ENCODE assay signal across 10 cellular contexts in the genomic region with DNA sequence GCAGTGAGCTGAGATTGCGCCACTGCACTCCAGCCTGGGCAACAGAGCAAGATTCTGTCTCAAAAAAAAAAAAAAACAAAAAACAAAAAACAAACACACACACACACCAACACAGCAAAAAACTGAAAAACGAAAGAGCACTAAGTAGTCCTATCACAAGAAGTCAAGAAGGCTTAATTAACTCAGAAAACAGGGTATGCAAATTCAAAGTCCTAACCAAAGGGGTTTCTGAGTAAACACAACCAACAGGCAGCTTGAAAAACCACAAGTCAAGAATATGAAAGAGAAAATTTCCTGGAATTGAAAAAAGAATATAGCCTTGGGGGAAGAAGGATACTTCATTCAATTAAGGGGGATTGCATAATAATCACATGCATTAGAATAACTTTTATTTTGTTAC. TPM values are rescaled to one million over a fixed set of nuclear protein-coding genes. Genes with fewer than 3 reads are reported as not detected.
DNase-seq lines count a peak whose midpoint lies in the region; ATAC-seq and TF ChIP-seq lines count a peak whose summit lies in the region.
"Had no signal": no experiment of that assay in that cellular context is flagged by ENCODE, and none has a peak within 500 bp of the region (broad histone marks: within the 10 kb centered on the region; RNA-seq: fewer than 3 reads in every experiment).

No MANE protein-coding gene starts in this region.

- H3K36me3 Mint-ChIP-seq in activated T-cell treated with anti-CD3 and anti-CD28 coated beads, Interleukin-2, amount 50 U/mL, for 72 hours (ENCODE audit: insufficient read depth in 2 of 2): no peaks in the 10 kb centered on the region
- peaks cover 3% of the 10 kb centered on the region for H3K36me3 Mint-ChIP-seq in activated T-cell treated with anti-CD3 and anti-CD28 coated beads, Interleukin-2, amount 50 U/mL, for 24 hours (ENCODE audit: low read depth)

- 79 to 82% methylated on average over 2 of the region's 2 CpGs for WGBS in body of pancreas, 2 donors

- DNase-seq in activated T-cell treated with anti-CD3 and anti-CD28 coated beads, Interleukin-2, amount 50 U/mL, for 72 hours: no peak
- no peak for DNase-seq in activated T-cell treated with anti-CD3 and anti-CD28 coated beads, Interleukin-2, amount 50 U/mL, for 24 hours
- DNase-seq in renal cortical epithelial cell (ENCODE audit: low read depth) (peak; percentile 30), sciatic nerve (ENCODE audit: low spot score) (no peak), Peyer's patch (no peak), body of pancreas (no peak)
- DNase-seq: amygdala, NCI-H1930 had no signal

- no peak for TF ChIP-seq CTCF in Peyer's patch (IDR thresholded peaks at IDR 0.05)
- no peak for TF ChIP-seq CTCF in body of pancreas (IDR thresholded peaks at IDR 0.05)

- H3K4me1 Mint-ChIP-seq in activated T-cell treated with anti-CD3 and anti-CD28 coated beads, Interleukin-2, amount 50 U/mL, for 72 hours (ENCODE audit: low read depth): peaks cover 42% of the 10 kb centered on the region
- H3K4me1 Mint-ChIP-seq in activated T-cell treated with anti-CD3 and anti-CD28 coated beads, Interleukin-2, amount 50 U/mL, for 24 hours (ENCODE audit: low read depth): peaks cover 9% of the 10 kb centered on the region

- no peaks in the 10 kb centered on the region for H3K27me3 Mint-ChIP-seq in activated T-cell treated with anti-CD3 and anti-CD28 coated beads, Interleukin-2, amount 50 U/mL, for 72 hours (ENCODE audit: low read depth)
- H3K27me3 Mint-ChIP-seq in activated T-cell treated with anti-CD3 and anti-CD28 coated beads, Interleukin-2, amount 50 U/mL, for 24 hours: no peaks in the 10 kb centered on the region

- H3K4me1 ChIP-seq in Peyer's patch: no peaks in the 10 kb centered on the region
- H3K4me1 ChIP-seq in body of pancreas: peaks cover 13% of the 10 kb centered on the region

- H3K9me3 ChIP-seq in Peyer's patch: no peaks in the 10 kb centered on the region
- no peaks in the 10 kb centered on the region for H3K9me3 ChIP-seq in body of pancreas

- TF ChIP-seq POLR2A in Peyer's patch (IDR thresholded peaks at IDR 0.05): no peak
- TF ChIP-seq POLR2A in body of pancreas (IDR thresholded peaks at IDR 0.05): no peak

- no peaks in the 10 kb centered on the region for H3K9me3 Mint-ChIP-seq in activated T-cell treated with anti-CD3 and anti-CD28 coated beads, Interleukin-2, amount 50 U/mL, for 72 hours
- H3K9me3 Mint-ChIP-seq in activated T-cell treated with anti-CD3 and anti-CD28 coated beads, Interleukin-2, amount 50 U/mL, for 24 hours: no peaks in the 10 kb centered on the region

- intact Hi-C loops in sciatic nerve (cut with DNase I) (no loop called here), body of pancreas (cut with DNase I) (no loop called here)

- H3K4me3 ChIP-seq in Peyer's patch: no peak overlapping the region
- no peak overlapping the region for H3K4me3 ChIP-seq in body of pancreas

- H3K27ac ChIP-seq in Peyer's patch (no peak overlapping the region), body of pancreas (no peak overlapping the region)

- no peaks in the 10 kb centered on the region for H3K36me3 ChIP-seq in Peyer's patch
- H3K36me3 ChIP-seq in body of pancreas (replicated peaks in 1 of 2; ENCODE audit: insufficient read depth in 1 of 2, low read depth in 2 of 2): no peaks in the 10 kb centered on the region

- H3K4me3 Mint-ChIP-seq in activated T-cell treated with anti-CD3 and anti-CD28 coated beads, Interleukin-2, amount 50 U/mL, for 72 hours: peak overlapping the region; percentile 6 to 7
- H3K4me3 Mint-ChIP-seq in activated T-cell treated with anti-CD3 and anti-CD28 coated beads, Interleukin-2, amount 50 U/mL, for 24 hours: no peak overlapping the region

- H3K27me3 ChIP-seq in Peyer's patch: no peaks in the 10 kb centered on the region
- H3K27me3 ChIP-seq in body of pancreas: no peaks in the 10 kb centered on the region

- peak in 1 of 2 donors; percentile 42 for ATAC-seq in activated T-cell treated with anti-CD3 and anti-CD28 coated beads, Interleukin-2, amount 50 U/mL, for 72 hours (replicated peaks in 1 of 2)
- ATAC-seq in GM21825 (IDR thresholded peaks at IDR 0.05; ENCODE audit: unreplicated experiment) (peak; percentile 70), HG03521 (IDR thresholded peaks at IDR 0.05; ENCODE audit: unreplicated experiment) (peak; percentile 68), sciatic nerve (no peak), body of pancreas (no peak)

- H3K27ac Mint-ChIP-seq in activated T-cell treated with anti-CD3 and anti-CD28 coated beads, Interleukin-2, amount 50 U/mL, for 72 hours: no peak overlapping the region
- H3K27ac Mint-ChIP-seq in activated T-cell treated with anti-CD3 and anti-CD28 coated beads, Interleukin-2, amount 50 U/mL, for 24 hours: no peak overlapping the region

RNA-seq across cellular contexts. Expression of a gene that starts 37.7 kb away (rescaled TPM):
- 10 to 100 TPM; 56.5 to 80.1 TPM for total RNA-seq in activated T-cell treated with anti-CD3 and anti-CD28 coated beads, Interleukin-2, amount 50 U/mL, for 72 hours
- total RNA-seq in renal cortical epithelial cell (110 and 123 TPM in 2 replicates), sciatic nerve (58.4 TPM), Peyer's patch (100 to 1,000 TPM in 2 of 4 donors, 10 to 100 TPM in 2; 73.0 to 242 (median 92.5) TPM), body of pancreas (10 to 100 TPM; 31.6 to 31.9 TPM)

Comparison
In these comparisons a context has a peak if more than half of its experiments do, and no peak if none do; other contexts are left out.
1. ATAC-seq: peak in GM21825 (single experiment) and HG03521 (single experiment); none in sciatic nerve (single experiment) and body of pancreas (single experiment).